Comparison of ENCODE assay signal across 8 cellular contexts in genomic region chr19:35902870-35903475, GRCh38. TPM values are rescaled to one million over a fixed set of nuclear protein-coding genes. Genes with fewer than 3 reads are reported as not detected.
DNase-seq lines count a peak whose midpoint lies in the region; ATAC-seq and TF ChIP-seq lines count a peak whose summit lies in the region.

No MANE protein-coding gene starts in this region.

- no peak overlapping the region for H3K4ac ChIP-seq in trophoblast cell (ENCODE audit: low read depth, low read length)

- peaks cover 13% of the 10 kb centered on the region for H3K79me1 ChIP-seq in trophoblast cell (ENCODE audit: low read length)

- peak overlapping the region; percentile 47 for H3K14ac ChIP-seq in trophoblast cell (ENCODE audit: low read length)

- no peak overlapping the region for H2BK12ac ChIP-seq in trophoblast cell (ENCODE audit: low read length)

- no peak overlapping the region for H2AK5ac ChIP-seq in trophoblast cell (ENCODE audit: low read length)

- no peaks in the 10 kb centered on the region for H4K20me1 ChIP-seq in OCI-LY7 (ENCODE audit: insufficient read depth, low read length)

- no peaks in the 10 kb centered on the region for H3K9me2 ChIP-seq in OCI-LY7 (ENCODE audit: insufficient read depth, low read length)

- H4K12ac ChIP-seq in trophoblast cell (ENCODE audit: low read depth, low read length) = peak overlapping the region; percentile 94

- H3K4me1 Mint-ChIP-seq in endodermal cell = peaks cover 24% of the 10 kb centered on the region

- H3K9ac ChIP-seq in ES-I3 (ENCODE audit: low read depth, low read length) = peak overlapping the region; percentile 34; the same call in 1 of the 2 replicates
- no peak overlapping the region for H3K9ac ChIP-seq in endodermal cell (ENCODE audit: extremely low read depth, low read length, poor library complexity, severe bottlenecking)
- H3K9ac ChIP-seq in trophoblast cell (ENCODE audit: low read length) = no peak overlapping the region

- H3K27ac ChIP-seq in OCI-LY7 (ENCODE audit: low read depth, low read length, poor library complexity, severe bottlenecking) = peak overlapping the region; percentile 87
- no peak overlapping the region for H3K27ac ChIP-seq in endodermal cell (ENCODE audit: low read depth, low read length)
- no peak overlapping the region for H3K27ac ChIP-seq in trophoblast cell (ENCODE audit: low read depth, low read length)

- H3K4me1 ChIP-seq in ES-I3 (ENCODE audit: insufficient read depth, low read length) (peaks cover 17% of the 10 kb centered on the region), OCI-LY7 (ENCODE audit: insufficient read depth, low read length, poor library complexity, severe bottlenecking) (peaks cover 57% of the 10 kb centered on the region), endodermal cell (ENCODE audit: control insufficient read depth, insufficient read depth, low read length) (peaks cover 6% of the 10 kb centered on the region), trophoblast cell (ENCODE audit: control insufficient read depth in 1 of 2, insufficient read depth in 2 of 2, low read length in 2 of 2) (peaks cover 13 to 24% of the 10 kb centered on the region in 2 experiments)

- H3K9me3 Mint-ChIP-seq in endodermal cell = no peaks in the 10 kb centered on the region

- H3K4me3 ChIP-seq in OCI-LY7 (ENCODE audit: low read depth, low read length, poor library complexity, severe bottlenecking) (peak overlapping the region; percentile 77), endodermal cell (ENCODE audit: low read length) (peak overlapping the region; percentile 60), trophoblast cell (ENCODE audit: low read depth, low read length) (no peak overlapping the region)

- H3K27ac Mint-ChIP-seq in endodermal cell = peak overlapping the region; percentile 71

- H3K36me3 ChIP-seq in ES-I3 (ENCODE audit: insufficient read depth, low read length) (no peaks in the 10 kb centered on the region), OCI-LY7 (ENCODE audit: insufficient read depth, low read length) (peaks cover 12% of the 10 kb centered on the region), endodermal cell (ENCODE audit: control insufficient read depth, insufficient read depth, low read length) (peaks cover 5% of the 10 kb centered on the region), trophoblast cell (ENCODE audit: control insufficient read depth in 1 of 2, insufficient read depth in 2 of 2, low read length in 2 of 2) (peaks cover 0 to 5% of the 10 kb centered on the region in 2 experiments)

- ATAC-seq in HG03378 (IDR thresholded peaks at IDR 0.05; ENCODE audit: unreplicated experiment) = no peak
- ATAC-seq in HG02763 (IDR thresholded peaks at IDR 0.05; ENCODE audit: unreplicated experiment) = no peak

- BruUV-seq in OCI-LY7 (replicated peaks; lab: Mats Ljungman, UMichigan) = TSS peak; percentile 85

- H3K18ac ChIP-seq in trophoblast cell (ENCODE audit: low read length) = no peak overlapping the region

- peaks cover 14% of the 10 kb centered on the region for H3K27me3 Mint-ChIP-seq in endodermal cell (ENCODE audit: insufficient read depth)

- H3K79me2 ChIP-seq in OCI-LY7 (ENCODE audit: insufficient read depth, low read depth, low read length) (peaks cover 27% of the 10 kb centered on the region), trophoblast cell (ENCODE audit: control insufficient read depth, insufficient read depth, low read length, poor library complexity) (peaks cover 8% of the 10 kb centered on the region)

- H4K8ac ChIP-seq in trophoblast cell (ENCODE audit: low read depth, low read length) = peak overlapping the region; percentile 88

- H4K91ac ChIP-seq in trophoblast cell (ENCODE audit: low read depth, low read length) = peak overlapping the region; percentile 25

- POLR2A ChIA-PET in OCI-LY7 (lab: Charles Lee) = interaction anchor here (1.0 to 1.1 kb wide), 2 partner anchors 27 to 28 kb away, joined by 3 read pairs; no protein-coding TSS in a partner anchor

- TF ChIP-seq CTCF in OCI-LY7 (conservative IDR thresholded peaks at IDR 0.05; ENCODE audit: low read length) = no peak
- TF ChIP-seq CTCF in endodermal cell (conservative IDR thresholded peaks at IDR 0.05) = no peak

- H3K27me3 ChIP-seq in endodermal cell (ENCODE audit: control insufficient read depth, insufficient read depth, low read length, poor library complexity, severe bottlenecking) = no peaks in the 10 kb centered on the region
- no peaks in the 10 kb centered on the region for H3K27me3 ChIP-seq in trophoblast cell (ENCODE audit: insufficient read depth, low read length)

- intact Hi-C loops in OCI-LY7 (cut with micrococcal nuclease; ENCODE audit: unreplicated experiment) = loop anchor here (5.0 kb wide), 2 partner anchors 146 to 161 kb away; partner anchors contain the start of genes HSPB6, IGFLR1 and PROSER3

- H3K4me2 ChIP-seq in OCI-LY7 (ENCODE audit: low read length) = peak overlapping the region; percentile 99
- peak overlapping the region; percentile 60 for H3K4me2 ChIP-seq in trophoblast cell (ENCODE audit: low read length)

- H3K4me3 Mint-ChIP-seq in endodermal cell = peak overlapping the region; percentile 68

- H2BK5ac ChIP-seq in trophoblast cell (ENCODE audit: low read depth, low read length, poor library complexity) = no peak overlapping the region

- peak overlapping the region; percentile 50 for H2BK120ac ChIP-seq in trophoblast cell (ENCODE audit: insufficient read depth, low read length, poor library complexity)

- H2AFZ ChIP-seq in OCI-LY7 (ENCODE audit: low read length) = peak overlapping the region; percentile 47; the same call in 1 of the 2 replicates
- peak overlapping the region; percentile 42 for H2AFZ ChIP-seq in trophoblast cell (ENCODE audit: insufficient read depth, low read length, poor library complexity)

- DNase-seq in OCI-LY7 (ENCODE audit: low spot score) (no peak), endodermal cell (no peak), trophoblast cell (no peak), DMS153 treated with DMSO at 0.1 percent for 48 hours (lab: John Stamatoyannopoulos, UW; ENCODE audit: unreplicated experiment) (no peak), Ammon's horn (ENCODE audit: low spot score) (no peak)

- no peaks in the 10 kb centered on the region for H3K9me3 ChIP-seq in ES-I3 (ENCODE audit: control insufficient read depth, insufficient read depth, low read length)
- H3K9me3 ChIP-seq in OCI-LY7 (ENCODE audit: low read length) = no peaks in the 10 kb centered on the region
- H3K9me3 ChIP-seq in endodermal cell (ENCODE audit: control insufficient read depth, low read length) = no peaks in the 10 kb centered on the region
- H3K9me3 ChIP-seq in trophoblast cell (ENCODE audit: insufficient read depth, low read depth, low read length) = no peaks in the 10 kb centered on the region

- peaks cover 5% of the 10 kb centered on the region for H3K36me3 Mint-ChIP-seq in endodermal cell (ENCODE audit: low read depth)

- CTCF ChIA-PET in OCI-LY7 (lab: Charles Lee; ENCODE audit: unreplicated experiment) = no interaction called here

- WGBS in endodermal cell (ENCODE audit: insufficient coverage in 1 of 2, insufficient read length in 1 of 2), 2 experiments = 79 to 85% methylated on average over 10 of the region's 10 CpGs
- no CpG with 5 or more reads among the region's 10 CpGs for WGBS in trophoblast cell (ENCODE audit: extremely low coverage, insufficient coverage, insufficient read length)

- no peak overlapping the region for H3K23ac ChIP-seq in trophoblast cell (ENCODE audit: low read length)

RNA-seq across cellular contexts. Expression of gene HCST, which starts 0.6 kb away (rescaled TPM):
- 8.1 and 15.0 TPM in 2 replicates for total RNA-seq in OCI-LY7 (2014; rRNA removed; shearing (Covaris generic))
- total RNA-seq in OCI-LY7 (2022) = 25.2 and 36.0 TPM in 2 replicates
- 1 to 10 TPM; 1.3 to 1.5 TPM for total RNA-seq in endodermal cell
- not detected for polyA plus RNA-seq in endodermal cell (2013, experiment 1 of 2)
- not detected for polyA plus RNA-seq in endodermal cell (2013, experiment 2 of 2)
- 0.94 and 1.1 TPM in 2 replicates for polyA plus RNA-seq in trophoblast cell (2013)

RNA-seq across cellular contexts. Expression of gene NFKBID, which starts 2.6 kb away (rescaled TPM):
- 48.6 and 57.4 TPM in 2 replicates for total RNA-seq in OCI-LY7 (2014; rRNA removed; shearing (Covaris generic))
- total RNA-seq in OCI-LY7 (2022) = 40.5 and 42.6 TPM in 2 replicates
- 10 to 100 TPM; 20.8 to 24.4 TPM for total RNA-seq in endodermal cell
- 7.1 TPM for polyA plus RNA-seq in endodermal cell (2013, experiment 1 of 2)
- 5.4 TPM for polyA plus RNA-seq in endodermal cell (2013, experiment 2 of 2)
- 6.3 and 6.7 TPM in 2 replicates for polyA plus RNA-seq in trophoblast cell (2013)

RNA-seq across cellular contexts. Expression of gene TYROBP, which starts 5.1 kb away (rescaled TPM):
- not detected in 2 replicates for total RNA-seq in OCI-LY7 (2014; rRNA removed; shearing (Covaris generic))
- not detected in 2 replicates for total RNA-seq in OCI-LY7 (2022)
- not detected for total RNA-seq in endodermal cell
- 0.64 TPM for polyA plus RNA-seq in endodermal cell (2013, experiment 1 of 2)
- polyA plus RNA-seq in endodermal cell (2013, experiment 2 of 2) = not detected
- 0.31 TPM in 1 of 2 replicates, not detected in the other for polyA plus RNA-seq in trophoblast cell (2013)

RNA-seq across cellular contexts. Expression of gene LRFN3, which starts 33.2 kb away (rescaled TPM):
- total RNA-seq in OCI-LY7 (2014; rRNA removed; shearing (Covaris generic)) = 2.8 and 3.1 TPM in 2 replicates
- total RNA-seq in OCI-LY7 (2022) (3.4 and 6.0 TPM in 2 replicates), endodermal cell (10 to 100 TPM; 18.7 to 24.3 TPM)
- 29.1 TPM for polyA plus RNA-seq in endodermal cell (2013, experiment 1 of 2)
- 28.9 TPM for polyA plus RNA-seq in endodermal cell (2013, experiment 2 of 2)
- polyA plus RNA-seq in trophoblast cell (2013) = 16.3 and 16.4 TPM in 2 replicates

RNA-seq across cellular contexts. Expression of gene APLP1, which starts 34.6 kb away (rescaled TPM):
- total RNA-seq in OCI-LY7 (2014; rRNA removed; shearing (Covaris generic)) = 0.13 TPM in 1 of 2 replicates, not detected in the other
- total RNA-seq in OCI-LY7 (2022) (0.70 and 1.2 TPM in 2 replicates), endodermal cell (10 to 100 TPM in 1 of 2 donors, 1 to 10 TPM in 1; 4.1 to 10.6 TPM)
- 395 TPM for polyA plus RNA-seq in endodermal cell (2013, experiment 1 of 2)
- polyA plus RNA-seq in endodermal cell (2013, experiment 2 of 2) = 360 TPM
- polyA plus RNA-seq in trophoblast cell (2013) = 18.9 and 25.5 TPM in 2 replicates
